ENCODE assay signal across 9 cellular contexts in genomic region chr4:15653864-15654391, GRCh38. TPM values are rescaled to one million over a fixed set of nuclear protein-coding genes. Genes with fewer than 3 reads are reported as not detected.
DNase-seq lines count a peak whose midpoint lies in the region; ATAC-seq, FAIRE-seq and TF ChIP-seq lines count a peak whose summit lies in the region.
"Had no signal": no experiment of that assay in that cellular context is flagged by ENCODE, and none has a peak within 500 bp of the region (broad histone marks: within the 10 kb centered on the region; RNA-seq: fewer than 3 reads in every experiment).

No MANE protein-coding gene starts in this region.

- peaks cover 8% of the 10 kb centered on the region for H3K36me3 Mint-ChIP-seq in activated CD4-positive, alpha-beta T cell treated with anti-CD3 and anti-CD28 coated beads, Interleukin-2, amount 10 ng/mL, durations not matched to agents 24 days and 14 days (ENCODE audit: low read depth)

- peak overlapping the region; percentile 99 for H3K4me3 Mint-ChIP-seq in activated CD4-positive, alpha-beta T cell treated with anti-CD3 and anti-CD28 coated beads, Interleukin-2, amount 10 ng/mL, durations not matched to agents 24 days and 14 days

- intact Hi-C loops in activated CD4-positive, alpha-beta T cell treated with anti-CD3 and anti-CD28 coated beads, Interleukin-2, amount 10 ng/mL, durations not matched to agents 24 days and 14 days (cut with micrococcal nuclease) = loop anchor here (5.0 to 10.0 kb wide), 4 partner anchors 303 to 1999 kb away; partner anchors contain the start of gene TAPT1
- intact Hi-C loops in transverse colon (cut with DNase I; ENCODE audit: low total_unique reads) = loop anchor here (5.0 kb wide), 1 partner anchor 177 kb away; no protein-coding TSS in a partner anchor

- ATAC-seq in HG03103 (IDR thresholded peaks at IDR 0.05; ENCODE audit: low read depth, unreplicated experiment) = peak; percentile 26
- no peak for ATAC-seq in GM21737 (IDR thresholded peaks at IDR 0.05; ENCODE audit: unreplicated experiment)

- no peaks in the 10 kb centered on the region for H3K9me3 ChIP-seq in transverse colon

- peak; percentile 62 for FAIRE-seq in RCC 7860 (lab: Jason Lieb, UNC)
- FAIRE-seq: islet of Langerhans had no signal

- peak overlapping the region; percentile 97 to 100 (median 98) for H3K27ac ChIP-seq in transverse colon

- peaks cover 1% of the 10 kb centered on the region for H3K27me3 Mint-ChIP-seq in activated CD4-positive, alpha-beta T cell treated with anti-CD3 and anti-CD28 coated beads, Interleukin-2, amount 10 ng/mL, durations not matched to agents 24 days and 14 days

- TF ChIP-seq POLR2A in transverse colon (IDR thresholded peaks at IDR 0.05) = no peak

- TF ChIP-seq EP300 in transverse colon (IDR thresholded peaks at IDR 0.05; ENCODE audit: low read depth) = no peak

- peaks cover 17 to 56% (median 44%) of the 10 kb centered on the region in 4 donors for H3K4me1 ChIP-seq in transverse colon

- no peaks in the 10 kb centered on the region for H3K9me3 Mint-ChIP-seq in activated CD4-positive, alpha-beta T cell treated with anti-CD3 and anti-CD28 coated beads, Interleukin-2, amount 10 ng/mL, durations not matched to agents 24 days and 14 days

- 3 to 6% methylated on average over 2 to 4 of the region's 4 CpGs for WGBS in transverse colon (ENCODE audit: low coverage in 1 of 2), 2 donors

- peak overlapping the region; percentile 57 to 94 (median 82) for H3K4me3 ChIP-seq in transverse colon

- in situ Hi-C loops in transverse colon (cut with MboI; ENCODE audit: low pct_ligation_motif_present in 1 of 4, low pct_unique_long_range_greater_than_20kb in 1 of 4, low sequenced_read_pairs in 3 of 4) = no loop called here

- TF ChIP-seq CTCF in transverse colon (IDR thresholded peaks at IDR 0.05) = no peak

- DNase-seq in activated CD4-positive, alpha-beta T cell treated with anti-CD3 and anti-CD28 coated beads, Interleukin-2, amount 10 ng/mL, durations not matched to agents 24 days and 14 days = peak; percentile 65
- DNase-seq in activated CD4-positive, alpha-beta T cell treated with anti-CD3 and anti-CD28 coated beads for 4 hours = no peak
- DNase-seq in RCC 7860 (ENCODE audit: low spot score) = peak; percentile 58
- DNase-seq in dermis blood vessel endothelial cell = peak; percentile 72
- DNase-seq in medulla oblongata (ENCODE audit: extremely low spot score) = peak; percentile 65
- no peak for DNase-seq in transverse colon

- peaks cover 49% of the 10 kb centered on the region for H3K4me1 Mint-ChIP-seq in activated CD4-positive, alpha-beta T cell treated with anti-CD3 and anti-CD28 coated beads, Interleukin-2, amount 10 ng/mL, durations not matched to agents 24 days and 14 days

- no peaks in the 10 kb centered on the region for H3K27me3 ChIP-seq in transverse colon

- H3K36me3 ChIP-seq in transverse colon = no peaks in the 10 kb centered on the region

- H3K27ac Mint-ChIP-seq in activated CD4-positive, alpha-beta T cell treated with anti-CD3 and anti-CD28 coated beads, Interleukin-2, amount 10 ng/mL, durations not matched to agents 24 days and 14 days = peak overlapping the region; percentile 95

RNA-seq across cellular contexts. Expression of gene FBXL5, which starts 1.2 kb away (rescaled TPM):
- 28.9 and 31.2 TPM in 2 replicates for total RNA-seq in activated CD4-positive, alpha-beta T cell treated with anti-CD3 and anti-CD28 coated beads, Interleukin-2, amount 10 ng/mL, durations not matched to agents 24 days and 14 days
- 109 and 156 TPM in 2 replicates for total RNA-seq in dermis blood vessel endothelial cell
- 100 to 1,000 TPM in 2 of 4 donors, 10 to 100 TPM in 2; 31.8 to 141 (median 77.5) TPM for total RNA-seq in transverse colon

RNA-seq across cellular contexts. Expression of gene FAM200B, which starts 27.7 kb away (rescaled TPM):
- 6.0 and 9.9 TPM in 2 replicates for total RNA-seq in activated CD4-positive, alpha-beta T cell treated with anti-CD3 and anti-CD28 coated beads, Interleukin-2, amount 10 ng/mL, durations not matched to agents 24 days and 14 days
- total RNA-seq in dermis blood vessel endothelial cell = 33.0 and 44.6 TPM in 2 replicates
- total RNA-seq in transverse colon = 10 to 100 TPM in 3 of 4 donors, 1 to 10 TPM in 1; 6.4 to 46.6 (median 28.0) TPM

RNA-seq across cellular contexts. Expression of gene BST1, which starts 48.9 kb away (rescaled TPM):
- 0.12 and 0.72 TPM in 2 replicates for total RNA-seq in activated CD4-positive, alpha-beta T cell treated with anti-CD3 and anti-CD28 coated beads, Interleukin-2, amount 10 ng/mL, durations not matched to agents 24 days and 14 days
- total RNA-seq in dermis blood vessel endothelial cell (41.0 and 49.0 TPM in 2 replicates), transverse colon (10 to 100 TPM in 1 of 4 donors, 1 to 10 TPM in 1, not detected in 2; 4.3 to 19.4 TPM)

Comparison
In these comparisons a context has a peak if more than half of its experiments do, and no peak if none do; other contexts are left out.
1. DNase-seq: peak in activated CD4-positive, alpha-beta T cell treated with anti-CD3 and anti-CD28 coated beads, Interleukin-2, amount 10 ng/mL, durations not matched to agents 24 days and 14 days (single experiment), RCC 7860 (single experiment), dermis blood vessel endothelial cell (single experiment) and medulla oblongata (single experiment); none in activated CD4-positive, alpha-beta T cell treated with anti-CD3 and anti-CD28 coated beads for 4 hours (0 of 2) and transverse colon (single experiment).